In the genomic region with DNA sequence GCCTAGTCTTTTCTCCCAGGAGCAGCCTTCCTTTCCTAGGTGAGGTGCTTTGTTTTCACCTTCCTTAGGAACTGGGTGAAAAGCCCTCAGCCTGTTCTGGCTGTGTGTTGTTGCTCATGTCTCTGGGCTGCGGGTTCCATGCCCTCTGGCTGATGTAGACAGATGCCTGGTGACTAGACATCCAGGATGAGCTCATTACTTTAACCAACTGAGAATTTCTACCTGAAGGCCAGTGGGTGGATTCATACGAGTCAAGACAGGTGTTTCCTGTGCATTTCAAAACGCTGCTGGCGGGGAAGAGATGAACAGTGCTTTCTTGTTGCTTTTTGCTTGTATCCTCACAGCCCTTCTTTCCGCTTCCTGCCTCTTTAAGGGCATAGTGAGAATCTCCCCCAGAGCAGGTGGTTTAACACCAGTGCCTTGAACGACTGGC, we compare ENCODE assay signal across 1 cellular context.
TF ChIP-seq lines count a peak whose summit lies in the region.

No MANE protein-coding gene starts in this region.

TF ChIP-seq in HepG2, 621 proteins besides CTCF, POLR2A, EP300 and RAD21:
- no peak for TF ChIP-seq FOXC1 (CRISPR knock-in tag; IDR thresholded peaks at IDR 0.05; ENCODE audit: borderline replicate concordance)
- no peak for TF ChIP-seq ZBTB1 (CRISPR knock-in tag; IDR thresholded peaks at IDR 0.05; ENCODE audit: borderline replicate concordance)
- no peak for TF ChIP-seq ZNF20 (CRISPR knock-in tag; IDR thresholded peaks at IDR 0.05)
- no peak for TF ChIP-seq RERE (CRISPR knock-in tag; IDR thresholded peaks at IDR 0.05; ENCODE audit: low read depth)
- TF ChIP-seq TMF1 (CRISPR knock-in tag; IDR thresholded peaks at IDR 0.05; ENCODE audit: low read depth) = no peak
- no peak for TF ChIP-seq ONECUT2 (CRISPR knock-in tag; IDR thresholded peaks at IDR 0.05)
- no peak for TF ChIP-seq ZNF816 (CRISPR knock-in tag; IDR thresholded peaks at IDR 0.05; ENCODE audit: borderline replicate concordance)
- TF ChIP-seq MZF1 (CRISPR knock-in tag; IDR thresholded peaks at IDR 0.05; ENCODE audit: borderline replicate concordance) = no peak
